In the genomic region with DNA sequence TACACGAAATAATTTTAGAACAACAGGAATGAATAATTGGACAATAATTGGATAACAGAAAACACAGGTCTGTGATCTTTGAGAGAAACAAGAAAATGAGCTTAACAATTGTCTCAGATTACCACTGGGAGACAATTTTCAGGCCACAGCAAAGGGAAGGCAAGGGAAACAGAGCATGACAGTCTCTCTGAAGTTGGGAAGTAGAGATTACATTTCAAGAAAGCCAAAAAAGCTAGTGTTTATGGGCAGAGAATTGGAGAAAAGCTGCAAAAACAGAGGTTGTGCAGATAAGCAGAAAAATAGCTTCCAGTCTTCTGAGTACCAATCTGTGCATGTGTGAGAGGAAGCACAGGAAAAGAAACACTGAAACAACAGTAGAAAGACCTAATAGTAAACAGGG, we compare ENCODE assay signal across 19 cellular contexts.
"Had no signal": no experiment of that assay in that cellular context is flagged by ENCODE, and none has a peak within 500 bp of the region (broad histone marks: within the 10 kb centered on the region; RNA-seq: fewer than 3 reads in every experiment).

No MANE protein-coding gene starts in this region.

- H3K27me3 Mint-ChIP-seq: activated naive CD8-positive, alpha-beta T cell treated with anti-CD3 and anti-CD28 coated beads, Interleukin-2, amount 10 ng/mL, durations not matched to agents 7 days and 5 days had no signal

- ATAC-seq: left colon, lower lobe of right lung had no signal

- H3K27ac Mint-ChIP-seq: activated naive CD8-positive, alpha-beta T cell treated with anti-CD3 and anti-CD28 coated beads, Interleukin-2, amount 10 ng/mL, durations not matched to agents 7 days and 5 days; activated T-helper 1 cell treated with anti-CD3 and anti-CD28 coated beads, Interleukin-12 subunit alpha, Interleukin-12 subunit beta, Interleukin-2, Interleukin-4 antibody, amounts not matched to agents 30 ng/mL and 10 ng/mL and 1 ng/mL, durations not matched to agents 14 hours and 24 hours and 36 hours; nephron had no signal

- DNase-seq: activated CD4-positive, alpha-beta T cell treated with anti-CD3 and anti-CD28 coated beads, Interleukin-2, amount 50 U/mL, for 4 hours; activated CD4-positive, CD25-positive, alpha-beta regulatory T cell treated with anti-CD3 and anti-CD28 coated beads, Interleukin-2, amount 50 U/mL, for 72 hours; activated naive CD4-positive, alpha-beta T cell; activated naive CD8-positive, alpha-beta T cell treated with anti-CD3 and anti-CD28 coated beads, Interleukin-2, amount 10 ng/mL, durations not matched to agents 7 days and 5 days; amygdala; dermis blood vessel endothelial cell; effector memory CD4-positive, alpha-beta T cell; foreskin fibroblast; left colon; lower lobe of right lung; occipital lobe; stimulated activated CD4-positive, alpha-beta T cell treated with anti-CD3 and anti-CD28 coated beads, Interleukin-12 subunit alpha, Interleukin-12 subunit beta, amount 100 ng/mL, for 4 hours; stimulated activated CD4-positive, alpha-beta T cell treated with anti-CD3 and anti-CD28 coated beads, Interleukin-1b, Interleukin-23, amount 100 ng/mL, for 48 hours; stimulated activated CD8-positive, alpha-beta memory T cell treated with anti-CD3 and anti-CD28 coated beads, Interleukin-4, amount 100 ng/mL, for 48 hours; stimulated activated naive CD4-positive, alpha-beta T cell; T-helper 1 cell; T1000 had no signal

- H3K4me3 Mint-ChIP-seq: activated naive CD8-positive, alpha-beta T cell treated with anti-CD3 and anti-CD28 coated beads, Interleukin-2, amount 10 ng/mL, durations not matched to agents 7 days and 5 days; activated T-helper 1 cell treated with anti-CD3 and anti-CD28 coated beads, Interleukin-12 subunit alpha, Interleukin-12 subunit beta, Interleukin-2, Interleukin-4 antibody, amounts not matched to agents 30 ng/mL and 10 ng/mL and 1 ng/mL, durations not matched to agents 14 hours and 24 hours and 36 hours; nephron had no signal
